Comparison of ENCODE assay signal across 1 cellular context in the genomic region with DNA sequence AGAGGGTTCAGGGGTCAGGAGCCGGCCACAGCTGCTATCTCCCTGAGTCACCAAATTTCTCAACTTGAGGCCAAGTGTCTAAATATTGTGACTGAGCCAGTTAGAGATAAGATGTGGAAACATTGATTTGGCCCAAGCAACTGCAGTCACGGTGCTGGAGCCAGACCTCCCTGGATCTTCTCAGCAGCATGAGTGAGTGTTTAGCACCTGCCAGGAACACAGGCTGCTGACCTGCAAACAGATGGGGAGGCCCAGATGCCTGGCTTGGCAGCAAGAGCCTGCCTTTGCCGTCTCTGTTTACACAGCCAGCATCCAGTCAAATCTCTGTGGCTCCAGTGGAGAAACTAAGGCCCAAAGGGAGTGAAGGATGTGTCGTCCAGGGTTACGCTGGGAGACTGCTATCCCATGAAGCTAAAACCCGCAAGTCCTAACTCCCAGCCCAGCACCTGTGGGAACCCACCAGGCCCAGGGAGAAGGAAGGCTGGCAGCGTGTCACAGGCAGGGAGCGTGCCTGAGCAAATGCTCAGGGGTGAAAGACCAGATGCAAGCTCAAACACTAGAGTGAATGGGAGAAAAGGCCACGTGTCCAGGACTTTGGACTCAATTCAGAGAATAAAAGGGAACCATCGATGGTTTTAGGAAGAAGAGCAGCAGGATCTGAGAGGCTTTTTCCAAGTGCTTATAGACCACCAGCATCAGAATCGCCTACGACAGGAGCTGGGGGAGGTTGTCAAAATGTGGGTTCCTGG.
TF ChIP-seq lines count a peak whose summit lies in the region.

No MANE protein-coding gene starts in this region.

TF ChIP-seq in HepG2, 621 proteins besides CTCF, POLR2A, EP300 and RAD21 (continued from another document and continues in another):
- TF ChIP-seq, protein P1, sequence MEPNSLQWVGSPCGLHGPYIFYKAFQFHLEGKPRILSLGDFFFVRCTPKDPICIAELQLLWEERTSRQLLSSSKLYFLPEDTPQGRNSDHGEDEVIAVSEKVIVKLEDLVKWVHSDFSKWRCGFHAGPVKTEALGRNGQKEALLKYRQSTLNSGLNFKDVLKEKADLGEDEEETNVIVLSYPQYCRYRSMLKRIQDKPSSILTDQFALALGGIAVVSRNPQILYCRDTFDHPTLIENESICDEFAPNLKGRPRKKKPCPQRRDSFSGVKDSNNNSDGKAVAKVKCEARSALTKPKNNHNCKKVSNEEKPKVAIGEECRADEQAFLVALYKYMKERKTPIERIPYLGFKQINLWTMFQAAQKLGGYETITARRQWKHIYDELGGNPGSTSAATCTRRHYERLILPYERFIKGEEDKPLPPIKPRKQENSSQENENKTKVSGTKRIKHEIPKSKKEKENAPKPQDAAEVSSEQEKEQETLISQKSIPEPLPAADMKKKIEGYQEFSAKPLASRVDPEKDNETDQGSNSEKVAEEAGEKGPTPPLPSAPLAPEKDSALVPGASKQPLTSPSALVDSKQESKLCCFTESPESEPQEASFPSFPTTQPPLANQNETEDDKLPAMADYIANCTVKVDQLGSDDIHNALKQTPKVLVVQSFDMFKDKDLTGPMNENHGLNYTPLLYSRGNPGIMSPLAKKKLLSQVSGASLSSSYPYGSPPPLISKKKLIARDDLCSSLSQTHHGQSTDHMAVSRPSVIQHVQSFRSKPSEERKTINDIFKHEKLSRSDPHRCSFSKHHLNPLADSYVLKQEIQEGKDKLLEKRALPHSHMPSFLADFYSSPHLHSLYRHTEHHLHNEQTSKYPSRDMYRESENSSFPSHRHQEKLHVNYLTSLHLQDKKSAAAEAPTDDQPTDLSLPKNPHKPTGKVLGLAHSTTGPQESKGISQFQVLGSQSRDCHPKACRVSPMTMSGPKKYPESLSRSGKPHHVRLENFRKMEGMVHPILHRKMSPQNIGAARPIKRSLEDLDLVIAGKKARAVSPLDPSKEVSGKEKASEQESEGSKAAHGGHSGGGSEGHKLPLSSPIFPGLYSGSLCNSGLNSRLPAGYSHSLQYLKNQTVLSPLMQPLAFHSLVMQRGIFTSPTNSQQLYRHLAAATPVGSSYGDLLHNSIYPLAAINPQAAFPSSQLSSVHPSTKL (CRISPR knock-in tag; IDR thresholded peaks at IDR 0.05): peak; percentile 81
- TF ChIP-seq RBAK (CRISPR knock-in tag; IDR thresholded peaks at IDR 0.05) (peak; percentile 76; the same call in 1 of the 2 replicates), ZNF235 (CRISPR knock-in tag; IDR thresholded peaks at IDR 0.05; ENCODE audit: borderline replicate concordance) (peak; percentile 57; the same call in 1 of the 2 replicates), ZNF468 (CRISPR knock-in tag; IDR thresholded peaks at IDR 0.05) (0 out of 2 replicates have a peak, but pooled peaks have one; percentile 60), ZKSCAN5 (CRISPR knock-in tag; IDR thresholded peaks at IDR 0.05) (no peak; the same call in 1 of the 2 replicates), REPIN1 (CRISPR knock-in tag; IDR thresholded peaks at IDR 0.05; ENCODE audit: borderline replicate concordance, low read depth) (peak; percentile 93), SIN3A (IDR thresholded peaks at IDR 0.05; ENCODE audit: borderline replicate concordance, low read depth, low read length) (peak; percentile 67; the same call in 1 of the 2 replicates), RFX3 (CRISPR knock-in tag; IDR thresholded peaks at IDR 0.05) (no peak), SNRNP70 (IDR thresholded peaks at IDR 0.05; ENCODE audit: low read depth, low read length) (no peak), MTF2 (CRISPR knock-in tag; IDR thresholded peaks at IDR 0.05; ENCODE audit: borderline replicate concordance) (0 out of 2 replicates have a peak, but pooled peaks have one; percentile 45), GATAD2A (CRISPR knock-in tag; IDR thresholded peaks at IDR 0.05) (peak; percentile 88), MIER2 (CRISPR knock-in tag; IDR thresholded peaks at IDR 0.05) (peak; percentile 41), ZNF768 (CRISPR knock-in tag; IDR thresholded peaks at IDR 0.05) (no peak; the same call in 1 of the 2 replicates), RAD51 (IDR thresholded peaks at IDR 0.05; ENCODE audit: borderline replicate concordance) (peak; percentile 54; the same call in 1 of the 2 replicates), RELA (CRISPR knock-in tag; IDR thresholded peaks at IDR 0.05) (peak; percentile 29), KDM5B (CRISPR knock-in tag; IDR thresholded peaks at IDR 0.05; ENCODE audit: borderline replicate concordance) (peak; percentile 96; the same call in 1 of the 2 replicates), ZNF790 (CRISPR knock-in tag; IDR thresholded peaks at IDR 0.05; ENCODE audit: borderline replicate concordance) (no peak), KDM2A (CRISPR knock-in tag; IDR thresholded peaks at IDR 0.05; ENCODE audit: borderline replicate concordance, low read depth) (peak; percentile 79), ELF1 (CRISPR knock-in tag; IDR thresholded peaks at IDR 0.05) (peak; percentile 70), MEIS2 (CRISPR knock-in tag; IDR thresholded peaks at IDR 0.05) (peak; percentile 39; the same call in 1 of the 2 replicates), ZNF883 (CRISPR knock-in tag; IDR thresholded peaks at IDR 0.05; ENCODE audit: not compliant biosample characterization) (peak; percentile 89), ZFP41 (CRISPR knock-in tag; IDR thresholded peaks at IDR 0.05; ENCODE audit: borderline replicate concordance) (peak; percentile 90; the same call in 1 of the 2 replicates), ZBTB1 (CRISPR knock-in tag; IDR thresholded peaks at IDR 0.05; ENCODE audit: borderline replicate concordance) (peak; percentile 29; the same call in 1 of the 2 replicates)
- TF ChIP-seq, protein P2, sequence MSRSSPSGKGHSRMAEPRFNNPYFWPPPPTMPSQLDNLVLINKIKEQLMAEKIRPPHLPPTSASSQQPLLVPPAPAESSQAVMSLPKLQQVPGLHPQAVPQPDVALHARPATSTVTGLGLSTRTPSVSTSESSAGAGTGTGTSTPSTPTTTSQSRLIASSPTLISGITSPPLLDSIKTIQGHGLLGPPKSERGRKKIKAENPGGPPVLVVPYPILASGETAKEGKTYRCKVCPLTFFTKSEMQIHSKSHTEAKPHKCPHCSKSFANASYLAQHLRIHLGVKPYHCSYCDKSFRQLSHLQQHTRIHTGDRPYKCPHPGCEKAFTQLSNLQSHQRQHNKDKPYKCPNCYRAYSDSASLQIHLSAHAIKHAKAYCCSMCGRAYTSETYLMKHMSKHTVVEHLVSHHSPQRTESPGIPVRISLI (CRISPR knock-in tag; IDR thresholded peaks at IDR 0.05; ENCODE audit: borderline replicate concordance): peak; percentile 72; the same call in 1 of the 2 replicates
- TF ChIP-seq, protein P3, sequence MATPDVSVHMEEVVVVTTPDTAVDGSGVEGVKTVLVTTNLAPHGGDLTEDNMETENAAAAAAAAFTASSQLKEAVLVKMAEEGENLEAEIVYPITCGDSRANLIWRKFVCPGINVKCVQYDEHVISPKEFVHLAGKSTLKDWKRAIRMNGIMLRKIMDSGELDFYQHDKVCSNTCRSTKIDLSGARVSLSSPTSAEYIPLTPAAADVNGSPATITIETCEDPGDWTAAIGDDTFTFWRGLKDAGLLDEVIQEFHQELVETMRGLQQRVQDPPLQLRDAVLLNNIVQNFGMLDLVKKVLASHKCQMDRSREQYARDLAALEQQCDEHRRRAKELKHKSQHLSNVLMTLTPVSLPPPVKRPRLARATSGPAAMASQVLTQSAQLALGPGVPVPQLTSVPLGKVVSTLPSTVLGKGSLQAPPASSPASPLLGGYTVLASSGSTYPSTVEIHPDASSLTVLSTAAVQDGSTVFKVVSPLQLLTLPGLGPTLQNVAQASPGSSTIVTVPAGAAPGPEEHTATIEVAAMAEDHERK (CRISPR knock-in tag; IDR thresholded peaks at IDR 0.05; ENCODE audit: low read depth): peak; percentile 56
- TF ChIP-seq, protein P4, sequence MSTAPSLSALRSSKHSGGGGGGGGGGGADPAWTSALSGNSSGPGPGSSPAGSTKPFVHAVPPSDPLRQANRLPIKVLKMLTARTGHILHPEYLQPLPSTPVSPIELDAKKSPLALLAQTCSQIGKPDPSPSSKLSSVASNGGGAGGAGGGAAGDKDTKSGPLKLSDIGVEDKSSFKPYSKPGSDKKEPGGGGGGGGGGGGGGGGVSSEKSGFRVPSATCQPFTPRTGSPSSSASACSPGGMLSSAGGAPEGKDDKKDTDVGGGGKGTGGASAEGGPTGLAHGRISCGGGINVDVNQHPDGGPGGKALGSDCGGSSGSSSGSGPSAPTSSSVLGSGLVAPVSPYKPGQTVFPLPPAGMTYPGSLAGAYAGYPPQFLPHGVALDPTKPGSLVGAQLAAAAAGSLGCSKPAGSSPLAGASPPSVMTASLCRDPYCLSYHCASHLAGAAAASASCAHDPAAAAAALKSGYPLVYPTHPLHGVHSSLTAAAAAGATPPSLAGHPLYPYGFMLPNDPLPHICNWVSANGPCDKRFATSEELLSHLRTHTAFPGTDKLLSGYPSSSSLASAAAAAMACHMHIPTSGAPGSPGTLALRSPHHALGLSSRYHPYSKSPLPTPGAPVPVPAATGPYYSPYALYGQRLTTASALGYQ (CRISPR knock-in tag; IDR thresholded peaks at IDR 0.05): peak; percentile 54; the same call in 1 of the 2 replicates
- TF ChIP-seq, protein P5, sequence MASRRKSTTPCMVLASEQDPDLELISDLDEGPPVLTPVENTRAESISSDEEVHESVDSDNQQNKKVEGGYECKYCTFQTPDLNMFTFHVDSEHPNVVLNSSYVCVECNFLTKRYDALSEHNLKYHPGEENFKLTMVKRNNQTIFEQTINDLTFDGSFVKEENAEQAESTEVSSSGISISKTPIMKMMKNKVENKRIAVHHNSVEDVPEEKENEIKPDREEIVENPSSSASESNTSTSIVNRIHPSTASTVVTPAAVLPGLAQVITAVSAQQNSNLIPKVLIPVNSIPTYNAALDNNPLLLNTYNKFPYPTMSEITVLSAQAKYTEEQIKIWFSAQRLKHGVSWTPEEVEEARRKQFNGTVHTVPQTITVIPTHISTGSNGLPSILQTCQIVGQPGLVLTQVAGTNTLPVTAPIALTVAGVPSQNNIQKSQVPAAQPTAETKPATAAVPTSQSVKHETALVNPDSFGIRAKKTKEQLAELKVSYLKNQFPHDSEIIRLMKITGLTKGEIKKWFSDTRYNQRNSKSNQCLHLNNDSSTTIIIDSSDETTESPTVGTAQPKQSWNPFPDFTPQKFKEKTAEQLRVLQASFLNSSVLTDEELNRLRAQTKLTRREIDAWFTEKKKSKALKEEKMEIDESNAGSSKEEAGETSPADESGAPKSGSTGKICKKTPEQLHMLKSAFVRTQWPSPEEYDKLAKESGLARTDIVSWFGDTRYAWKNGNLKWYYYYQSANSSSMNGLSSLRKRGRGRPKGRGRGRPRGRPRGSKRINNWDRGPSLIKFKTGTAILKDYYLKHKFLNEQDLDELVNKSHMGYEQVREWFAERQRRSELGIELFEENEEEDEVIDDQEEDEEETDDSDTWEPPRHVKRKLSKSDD (CRISPR knock-in tag; IDR thresholded peaks at IDR 0.05; ENCODE audit: low read depth): peak; percentile 50
- TF ChIP-seq, protein P6, sequence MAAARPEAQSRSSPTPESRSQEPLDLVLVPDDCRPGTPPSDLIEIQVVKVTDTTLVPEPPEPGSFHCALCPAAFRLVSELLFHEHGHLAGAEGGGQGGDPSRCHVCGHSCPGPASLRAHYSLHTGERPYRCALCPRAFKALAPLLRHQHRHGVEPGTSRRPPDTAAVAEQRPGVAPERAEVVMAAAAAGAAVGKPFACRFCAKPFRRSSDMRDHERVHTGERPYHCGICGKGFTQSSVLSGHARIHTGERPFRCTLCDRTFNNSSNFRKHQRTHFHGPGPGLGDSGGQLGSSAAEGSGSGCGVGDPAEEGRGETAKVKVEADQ (CRISPR knock-in tag; IDR thresholded peaks at IDR 0.05; ENCODE audit: borderline replicate concordance): peak; percentile 78
- TF ChIP-seq, protein P7, sequence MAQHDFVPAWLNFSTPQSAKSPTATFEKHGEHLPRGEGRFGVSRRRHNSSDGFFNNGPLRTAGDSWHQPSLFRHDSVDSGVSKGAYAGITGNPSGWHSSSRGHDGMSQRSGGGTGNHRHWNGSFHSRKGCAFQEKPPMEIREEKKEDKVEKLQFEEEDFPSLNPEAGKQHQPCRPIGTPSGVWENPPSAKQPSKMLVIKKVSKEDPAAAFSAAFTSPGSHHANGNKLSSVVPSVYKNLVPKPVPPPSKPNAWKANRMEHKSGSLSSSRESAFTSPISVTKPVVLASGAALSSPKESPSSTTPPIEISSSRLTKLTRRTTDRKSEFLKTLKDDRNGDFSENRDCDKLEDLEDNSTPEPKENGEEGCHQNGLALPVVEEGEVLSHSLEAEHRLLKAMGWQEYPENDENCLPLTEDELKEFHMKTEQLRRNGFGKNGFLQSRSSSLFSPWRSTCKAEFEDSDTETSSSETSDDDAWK (CRISPR knock-in tag; IDR thresholded peaks at IDR 0.05): no peak
- TF ChIP-seq, protein P8, sequence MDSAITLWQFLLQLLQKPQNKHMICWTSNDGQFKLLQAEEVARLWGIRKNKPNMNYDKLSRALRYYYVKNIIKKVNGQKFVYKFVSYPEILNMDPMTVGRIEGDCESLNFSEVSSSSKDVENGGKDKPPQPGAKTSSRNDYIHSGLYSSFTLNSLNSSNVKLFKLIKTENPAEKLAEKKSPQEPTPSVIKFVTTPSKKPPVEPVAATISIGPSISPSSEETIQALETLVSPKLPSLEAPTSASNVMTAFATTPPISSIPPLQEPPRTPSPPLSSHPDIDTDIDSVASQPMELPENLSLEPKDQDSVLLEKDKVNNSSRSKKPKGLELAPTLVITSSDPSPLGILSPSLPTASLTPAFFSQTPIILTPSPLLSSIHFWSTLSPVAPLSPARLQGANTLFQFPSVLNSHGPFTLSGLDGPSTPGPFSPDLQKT (CRISPR knock-in tag; IDR thresholded peaks at IDR 0.05; ENCODE audit: borderline replicate concordance): no peak
- TF ChIP-seq, protein P9, sequence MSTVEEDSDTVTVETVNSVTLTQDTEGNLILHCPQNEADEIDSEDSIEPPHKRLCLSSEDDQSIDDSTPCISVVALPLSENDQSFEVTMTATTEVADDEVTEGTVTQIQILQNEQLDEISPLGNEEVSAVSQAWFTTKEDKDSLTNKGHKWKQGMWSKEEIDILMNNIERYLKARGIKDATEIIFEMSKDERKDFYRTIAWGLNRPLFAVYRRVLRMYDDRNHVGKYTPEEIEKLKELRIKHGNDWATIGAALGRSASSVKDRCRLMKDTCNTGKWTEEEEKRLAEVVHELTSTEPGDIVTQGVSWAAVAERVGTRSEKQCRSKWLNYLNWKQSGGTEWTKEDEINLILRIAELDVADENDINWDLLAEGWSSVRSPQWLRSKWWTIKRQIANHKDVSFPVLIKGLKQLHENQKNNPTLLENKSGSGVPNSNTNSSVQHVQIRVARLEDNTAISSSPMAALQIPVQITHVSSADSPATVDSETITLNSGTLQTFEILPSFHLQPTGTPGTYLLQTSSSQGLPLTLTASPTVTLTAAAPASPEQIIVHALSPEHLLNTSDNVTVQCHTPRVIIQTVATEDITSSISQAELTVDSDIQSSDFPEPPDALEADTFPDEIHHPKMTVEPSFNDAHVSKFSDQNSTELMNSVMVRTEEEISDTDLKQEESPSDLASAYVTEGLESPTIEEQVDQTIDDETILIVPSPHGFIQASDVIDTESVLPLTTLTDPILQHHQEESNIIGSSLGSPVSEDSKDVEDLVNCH (CRISPR knock-in tag; IDR thresholded peaks at IDR 0.05): peak; percentile 15; the same call in 1 of the 2 replicates
- TF ChIP-seq, protein P10, sequence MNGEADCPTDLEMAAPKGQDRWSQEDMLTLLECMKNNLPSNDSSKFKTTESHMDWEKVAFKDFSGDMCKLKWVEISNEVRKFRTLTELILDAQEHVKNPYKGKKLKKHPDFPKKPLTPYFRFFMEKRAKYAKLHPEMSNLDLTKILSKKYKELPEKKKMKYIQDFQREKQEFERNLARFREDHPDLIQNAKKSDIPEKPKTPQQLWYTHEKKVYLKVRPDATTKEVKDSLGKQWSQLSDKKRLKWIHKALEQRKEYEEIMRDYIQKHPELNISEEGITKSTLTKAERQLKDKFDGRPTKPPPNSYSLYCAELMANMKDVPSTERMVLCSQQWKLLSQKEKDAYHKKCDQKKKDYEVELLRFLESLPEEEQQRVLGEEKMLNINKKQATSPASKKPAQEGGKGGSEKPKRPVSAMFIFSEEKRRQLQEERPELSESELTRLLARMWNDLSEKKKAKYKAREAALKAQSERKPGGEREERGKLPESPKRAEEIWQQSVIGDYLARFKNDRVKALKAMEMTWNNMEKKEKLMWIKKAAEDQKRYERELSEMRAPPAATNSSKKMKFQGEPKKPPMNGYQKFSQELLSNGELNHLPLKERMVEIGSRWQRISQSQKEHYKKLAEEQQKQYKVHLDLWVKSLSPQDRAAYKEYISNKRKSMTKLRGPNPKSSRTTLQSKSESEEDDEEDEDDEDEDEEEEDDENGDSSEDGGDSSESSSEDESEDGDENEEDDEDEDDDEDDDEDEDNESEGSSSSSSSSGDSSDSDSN (CRISPR knock-in tag; IDR thresholded peaks at IDR 0.05): peak; percentile 92
